In genomic region chr16:27743963-27744362, GRCh38 we compare ENCODE assay signal across 5 cellular contexts.
"Had no signal": no experiment of that assay in that cellular context is flagged by ENCODE, and none has a peak within 500 bp of the region (broad histone marks: within the 10 kb centered on the region; RNA-seq: fewer than 3 reads in every experiment).

No MANE protein-coding gene starts in this region.

- DNase-seq: IMR-90, KBM-7 had no signal

- H3K27ac ChIP-seq: HL-60 had no signal

- ATAC-seq: HepG2, K562 had no signal

- H3K4me3 ChIP-seq: K562 had no signal
